1 cellular context compared by ENCODE assay signal in the genomic region with DNA sequence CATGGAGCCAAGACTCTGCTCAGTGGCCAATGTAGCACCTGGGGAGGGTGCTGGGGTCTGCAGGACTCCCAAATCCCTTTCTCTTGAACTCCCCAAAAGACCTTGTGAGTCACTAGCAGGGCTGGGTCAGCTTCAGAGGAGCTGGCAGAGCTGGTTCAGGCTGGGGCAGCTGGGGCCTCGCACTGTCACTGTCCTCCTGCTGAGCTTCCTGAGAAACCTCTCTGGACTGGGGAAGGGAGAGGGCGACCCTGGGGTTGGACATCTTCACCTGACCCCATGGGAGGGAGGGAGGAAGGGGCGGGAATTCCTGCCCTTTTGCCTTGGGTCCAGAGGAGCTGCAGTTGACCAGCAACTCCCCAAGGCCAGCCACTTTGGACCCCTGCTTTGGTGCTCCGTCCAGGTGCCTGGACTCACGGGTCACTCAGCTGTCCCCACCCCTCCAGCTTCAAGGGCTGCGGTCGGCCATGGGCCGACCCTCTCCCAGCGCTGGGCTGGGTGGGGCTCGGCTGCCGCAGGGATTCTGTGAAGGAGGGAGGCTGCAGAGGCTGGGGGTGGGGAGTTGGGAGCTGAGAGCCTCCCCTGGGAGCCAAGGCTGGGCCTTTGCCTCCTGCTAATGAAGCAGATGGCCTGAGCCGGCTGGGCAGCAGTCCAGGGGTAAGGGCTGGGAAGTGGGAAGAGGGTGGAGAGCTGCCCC.
TF ChIP-seq lines count a peak whose summit lies in the region.

No MANE protein-coding gene starts in this region.

TF ChIP-seq in K562, 482 proteins besides CTCF, POLR2A, EP300 and RAD21:
- no peak for TF ChIP-seq ZNF121 (CRISPR knock-in tag; conservative IDR thresholded peaks at IDR 0.05)
- TF ChIP-seq PTBP1 (IDR thresholded peaks at IDR 0.05; ENCODE audit: low read depth, low read length): no peak
- TF ChIP-seq ZNF518B (CRISPR knock-in tag; IDR thresholded peaks at IDR 0.05): no peak
- TF ChIP-seq MGA (IDR thresholded peaks at IDR 0.05): no peak
- TF ChIP-seq MYC (IDR thresholded peaks at IDR 0.05; ENCODE audit: low read depth, low read length): no peak
- TF ChIP-seq MYC (CRISPR knock-in tag; IDR thresholded peaks at IDR 0.05; ENCODE audit: borderline replicate concordance, low read depth): no peak
- TF ChIP-seq RBFOX2 (IDR thresholded peaks at IDR 0.05; ENCODE audit: low read depth, low read length): 0 out of 2 replicates have a peak, but pooled peaks have one; percentile 5
- no peak for TF ChIP-seq KDM2B (CRISPR knock-in tag; IDR thresholded peaks at IDR 0.05)
- no peak for TF ChIP-seq DIDO1 (tag; IDR thresholded peaks at IDR 0.05; ENCODE audit: low read depth)
TF ChIP-seq in K562: peak in this region for 1.
